8 cellular contexts compared by ENCODE assay signal in the genomic region with DNA sequence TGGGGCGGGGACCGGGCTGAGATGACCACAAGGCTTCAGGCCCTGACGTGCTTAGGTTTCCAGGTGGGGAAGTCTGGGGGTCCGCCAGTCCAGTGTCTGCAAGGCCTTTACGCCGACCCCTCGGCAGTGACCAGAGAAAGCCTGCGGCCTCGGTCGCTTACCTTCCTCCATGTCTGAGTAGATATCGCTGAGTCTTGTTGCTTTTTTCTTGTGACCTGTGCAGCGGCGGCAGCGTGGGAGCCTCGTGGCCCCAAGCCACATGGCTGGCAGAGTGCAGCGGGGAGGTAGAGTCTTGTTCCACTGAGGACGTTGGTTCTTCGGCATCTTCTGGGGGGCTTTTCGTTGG. TPM values are rescaled to one million over a fixed set of nuclear protein-coding genes. Genes with fewer than 3 reads are reported as not detected.
DNase-seq lines count a peak whose midpoint lies in the region; ATAC-seq and TF ChIP-seq lines count a peak whose summit lies in the region.

No MANE protein-coding gene starts in this region.

- H3K4me1 Mint-ChIP-seq in nephron, result peaks cover 20% of the 10 kb centered on the region

- H3K4me3 Mint-ChIP-seq in nephron, result peak overlapping the region; percentile 94 to 99 (median 97)

- H3K27ac Mint-ChIP-seq in nephron, result peak overlapping the region; percentile 87 to 92 (median 91)

- H3K36me3 ChIP-seq in duodenal mucosa (ENCODE audit: control insufficient read depth in 1 of 2, insufficient read depth in 2 of 2, low read length in 2 of 2) (peaks cover 16 to 45% of the 10 kb centered on the region in 2 donors), tibial nerve (peaks cover 4 to 61% (median 7%) of the 10 kb centered on the region in 3 donors)

- 0 to 2% methylated on average over 9 to 15 of the region's 19 CpGs for WGBS in tibial nerve, 2 donors

- H3K27me3 ChIP-seq in duodenal mucosa (ENCODE audit: control insufficient read depth in 1 of 2, insufficient read depth in 2 of 2, low read length in 2 of 2) (no peaks in the 10 kb centered on the region), tibial nerve (no peaks in the 10 kb centered on the region)

- H3K9me3 Mint-ChIP-seq in nephron, result no peaks in the 10 kb centered on the region

- no peak for TF ChIP-seq EP300 in tibial nerve (IDR thresholded peaks at IDR 0.05)

- H3K27ac ChIP-seq in duodenal mucosa (ENCODE audit: low read depth, low read length) (peak overlapping the region; percentile 78), tibial nerve (peak overlapping the region; percentile 83 to 94 (median 91))

- peaks cover 14 to 22% of the 10 kb centered on the region in 2 donors for H3K4me1 ChIP-seq in duodenal mucosa (ENCODE audit: control insufficient read depth in 1 of 2, insufficient read depth in 2 of 2, low read length in 2 of 2)
- peaks cover 0 to 31% (median 13%) of the 10 kb centered on the region in 4 donors for H3K4me1 ChIP-seq in tibial nerve

- peak overlapping the region; percentile 95 to 96 for H3K4me3 ChIP-seq in duodenal mucosa (ENCODE audit: low read depth in 1 of 2, low read length in 2 of 2)
- H3K4me3 ChIP-seq in tibial nerve, result peak overlapping the region; percentile 55 to 98 (median 84)

- H3K9me3 ChIP-seq in duodenal mucosa (ENCODE audit: control insufficient read depth in 1 of 2, low read length in 2 of 2) (no peaks in the 10 kb centered on the region), tibial nerve (no peaks in the 10 kb centered on the region)

- ATAC-seq in GM18520 (IDR thresholded peaks at IDR 0.05; ENCODE audit: unreplicated experiment) (peak; percentile 4), HG02840 (IDR thresholded peaks at IDR 0.05; ENCODE audit: low FRiP score, unreplicated experiment) (peak; percentile 5), SK-N-SH treated with all-trans-retinoic acid at 6 μM for 48 hours (peak; percentile 34)

- H3K9ac ChIP-seq in duodenal mucosa (ENCODE audit: low read depth in 1 of 2, low read length in 2 of 2), result peak overlapping the region; percentile 71 to 74

- TF ChIP-seq CTCF in nephron (IDR thresholded peaks at IDR 0.05; ENCODE audit: unreplicated experiment in 3 of 3), result no peak
- TF ChIP-seq CTCF in tibial nerve (IDR thresholded peaks at IDR 0.05), result no peak

- no peak for TF ChIP-seq POLR2A in tibial nerve (IDR thresholded peaks at IDR 0.05)

- H3K36me3 Mint-ChIP-seq in nephron (ENCODE audit: low read depth), result peaks cover 46% of the 10 kb centered on the region

- DNase-seq in tibial nerve (ENCODE audit: low spot score in 2 of 2), result no peak
- no peak for DNase-seq in mesenteric fat pad (ENCODE audit: low spot score)
- DNase-seq in dedifferentiated amniotic fluid mesenchymal stem cell (ENCODE audit: extremely low spot score), result no peak

- no peaks in the 10 kb centered on the region for H3K27me3 Mint-ChIP-seq in nephron (ENCODE audit: low read depth)

TF ChIP-seq in SK-N-SH treated with all-trans-retinoic acid at 6 μM for 48 hours, 23 proteins besides CTCF, POLR2A, EP300 and RAD21:
- no peak for TF ChIP-seq ZNF8 (CRISPR knock-in tag; IDR thresholded peaks at IDR 0.05)
- TF ChIP-seq, protein P1, sequence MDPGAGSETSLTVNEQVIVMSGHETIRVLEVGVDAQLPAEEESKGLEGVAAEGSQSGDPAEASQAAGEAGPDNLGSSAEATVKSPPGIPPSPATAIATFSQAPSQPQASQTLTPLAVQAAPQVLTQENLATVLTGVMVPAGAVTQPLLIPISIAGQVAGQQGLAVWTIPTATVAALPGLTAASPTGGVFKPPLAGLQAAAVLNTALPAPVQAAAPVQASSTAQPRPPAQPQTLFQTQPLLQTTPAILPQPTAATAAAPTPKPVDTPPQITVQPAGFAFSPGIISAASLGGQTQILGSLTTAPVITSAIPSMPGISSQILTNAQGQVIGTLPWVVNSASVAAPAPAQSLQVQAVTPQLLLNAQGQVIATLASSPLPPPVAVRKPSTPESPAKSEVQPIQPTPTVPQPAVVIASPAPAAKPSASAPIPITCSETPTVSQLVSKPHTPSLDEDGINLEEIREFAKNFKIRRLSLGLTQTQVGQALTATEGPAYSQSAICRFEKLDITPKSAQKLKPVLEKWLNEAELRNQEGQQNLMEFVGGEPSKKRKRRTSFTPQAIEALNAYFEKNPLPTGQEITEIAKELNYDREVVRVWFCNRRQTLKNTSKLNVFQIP (CRISPR knock-in tag; IDR thresholded peaks at IDR 0.05; ENCODE audit: borderline replicate concordance, low read depth), result peak; percentile 50; the same call in 1 of the 2 replicates
- TF ChIP-seq SNAI2 (CRISPR knock-in tag; IDR thresholded peaks at IDR 0.05), result no peak
- no peak for TF ChIP-seq ARNTL (CRISPR knock-in tag; IDR thresholded peaks at IDR 0.05; ENCODE audit: borderline replicate concordance, low read depth)
- no peak for TF ChIP-seq ISL1 (CRISPR knock-in tag; IDR thresholded peaks at IDR 0.05)

RNA-seq across cellular contexts. Expression of gene NOLC1, which starts 0.3 kb away (rescaled TPM):
- 10 to 100 TPM; 31.2 to 58.2 (median 51.4) TPM for total RNA-seq in tibial nerve
- total RNA-seq in mesenteric fat pad, result 50.2 TPM

RNA-seq across cellular contexts. Expression of gene PPRC1, which starts 19.7 kb away (rescaled TPM):
- total RNA-seq in tibial nerve (10 to 100 TPM; 10.1 to 26.4 (median 18.7) TPM), mesenteric fat pad (49.7 TPM)

RNA-seq across cellular contexts. Expression of gene LDB1, which starts 32.4 kb away (rescaled TPM):
- total RNA-seq in tibial nerve, result 10 to 100 TPM; 37.0 to 50.7 (median 45.8) TPM
- total RNA-seq in mesenteric fat pad, result 33.0 TPM
